In the genomic region with DNA sequence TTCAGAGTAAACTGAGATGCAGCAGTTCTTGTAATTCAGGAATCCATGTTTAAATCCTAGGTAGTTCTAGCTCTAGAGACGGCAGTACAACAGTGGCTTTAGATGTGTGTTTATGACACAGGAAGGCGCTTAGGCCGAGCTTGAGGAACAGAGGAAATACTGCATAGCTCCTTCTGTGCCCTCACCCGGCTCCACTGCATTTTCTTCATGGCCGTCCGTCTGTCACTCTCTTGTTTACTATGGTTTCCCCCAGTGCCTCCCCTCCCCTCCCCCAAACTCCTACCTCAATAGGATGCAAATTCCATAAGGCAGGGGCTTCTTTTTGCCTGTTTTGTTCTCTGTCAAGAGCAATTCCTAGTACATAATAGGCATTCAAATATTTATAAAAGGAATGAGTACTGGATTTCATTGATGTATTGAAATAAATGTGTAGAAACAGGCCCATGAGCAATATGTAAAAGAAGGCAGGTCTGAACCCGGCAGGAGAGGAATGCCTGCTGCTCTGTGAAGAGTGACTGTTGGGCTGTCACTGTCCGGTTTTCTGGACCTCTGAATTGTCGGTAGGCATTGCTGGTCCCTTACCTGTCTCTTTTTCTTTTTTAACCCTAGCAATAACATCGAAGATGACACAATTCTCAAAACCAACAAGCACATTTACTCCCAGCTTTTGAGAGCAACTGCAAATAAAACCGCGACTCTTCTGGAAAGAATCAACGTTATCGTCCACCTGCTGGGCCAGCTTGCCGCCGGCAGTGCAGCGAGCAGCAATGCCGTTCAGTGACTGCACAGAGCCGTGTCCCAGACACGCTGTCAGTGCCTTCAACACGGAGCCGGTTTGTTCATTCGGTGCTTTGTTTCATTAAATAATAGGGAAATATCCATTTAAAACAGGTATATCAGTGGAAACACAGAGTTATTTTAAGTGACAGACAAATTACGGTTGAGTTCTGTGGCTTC, we compare ENCODE assay signal across 1 cellular context.
TF ChIP-seq lines count a peak whose summit lies in the region.

No MANE protein-coding gene starts in this region.

TF ChIP-seq in WTC11, 78 proteins besides CTCF, POLR2A, EP300 and RAD21:
- TF ChIP-seq, protein P1, sequence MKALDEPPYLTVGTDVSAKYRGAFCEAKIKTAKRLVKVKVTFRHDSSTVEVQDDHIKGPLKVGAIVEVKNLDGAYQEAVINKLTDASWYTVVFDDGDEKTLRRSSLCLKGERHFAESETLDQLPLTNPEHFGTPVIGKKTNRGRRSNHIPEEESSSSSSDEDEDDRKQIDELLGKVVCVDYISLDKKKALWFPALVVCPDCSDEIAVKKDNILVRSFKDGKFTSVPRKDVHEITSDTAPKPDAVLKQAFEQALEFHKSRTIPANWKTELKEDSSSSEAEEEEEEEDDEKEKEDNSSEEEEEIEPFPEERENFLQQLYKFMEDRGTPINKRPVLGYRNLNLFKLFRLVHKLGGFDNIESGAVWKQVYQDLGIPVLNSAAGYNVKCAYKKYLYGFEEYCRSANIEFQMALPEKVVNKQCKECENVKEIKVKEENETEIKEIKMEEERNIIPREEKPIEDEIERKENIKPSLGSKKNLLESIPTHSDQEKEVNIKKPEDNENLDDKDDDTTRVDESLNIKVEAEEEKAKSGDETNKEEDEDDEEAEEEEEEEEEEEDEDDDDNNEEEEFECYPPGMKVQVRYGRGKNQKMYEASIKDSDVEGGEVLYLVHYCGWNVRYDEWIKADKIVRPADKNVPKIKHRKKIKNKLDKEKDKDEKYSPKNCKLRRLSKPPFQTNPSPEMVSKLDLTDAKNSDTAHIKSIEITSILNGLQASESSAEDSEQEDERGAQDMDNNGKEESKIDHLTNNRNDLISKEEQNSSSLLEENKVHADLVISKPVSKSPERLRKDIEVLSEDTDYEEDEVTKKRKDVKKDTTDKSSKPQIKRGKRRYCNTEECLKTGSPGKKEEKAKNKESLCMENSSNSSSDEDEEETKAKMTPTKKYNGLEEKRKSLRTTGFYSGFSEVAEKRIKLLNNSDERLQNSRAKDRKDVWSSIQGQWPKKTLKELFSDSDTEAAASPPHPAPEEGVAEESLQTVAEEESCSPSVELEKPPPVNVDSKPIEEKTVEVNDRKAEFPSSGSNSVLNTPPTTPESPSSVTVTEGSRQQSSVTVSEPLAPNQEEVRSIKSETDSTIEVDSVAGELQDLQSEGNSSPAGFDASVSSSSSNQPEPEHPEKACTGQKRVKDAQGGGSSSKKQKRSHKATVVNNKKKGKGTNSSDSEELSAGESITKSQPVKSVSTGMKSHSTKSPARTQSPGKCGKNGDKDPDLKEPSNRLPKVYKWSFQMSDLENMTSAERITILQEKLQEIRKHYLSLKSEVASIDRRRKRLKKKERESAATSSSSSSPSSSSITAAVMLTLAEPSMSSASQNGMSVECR (CRISPR knock-in tag; IDR thresholded peaks at IDR 0.05; ENCODE audit: borderline replicate concordance), result no peak
- TF ChIP-seq OVOL2 (CRISPR knock-in tag; IDR thresholded peaks at IDR 0.05; ENCODE audit: borderline replicate concordance) (no peak), CBFB (CRISPR knock-in tag; IDR thresholded peaks at IDR 0.05; ENCODE audit: low read depth) (no peak), IRF2 (CRISPR knock-in tag; IDR thresholded peaks at IDR 0.05; ENCODE audit: borderline replicate concordance, low read depth) (no peak), NR3C1 (CRISPR knock-in tag; conservative IDR thresholded peaks at IDR 0.05; ENCODE audit: low read depth) (no peak), FOXJ3 (CRISPR knock-in tag; IDR thresholded peaks at IDR 0.05; ENCODE audit: borderline replicate concordance) (no peak)
- TF ChIP-seq, protein P2, sequence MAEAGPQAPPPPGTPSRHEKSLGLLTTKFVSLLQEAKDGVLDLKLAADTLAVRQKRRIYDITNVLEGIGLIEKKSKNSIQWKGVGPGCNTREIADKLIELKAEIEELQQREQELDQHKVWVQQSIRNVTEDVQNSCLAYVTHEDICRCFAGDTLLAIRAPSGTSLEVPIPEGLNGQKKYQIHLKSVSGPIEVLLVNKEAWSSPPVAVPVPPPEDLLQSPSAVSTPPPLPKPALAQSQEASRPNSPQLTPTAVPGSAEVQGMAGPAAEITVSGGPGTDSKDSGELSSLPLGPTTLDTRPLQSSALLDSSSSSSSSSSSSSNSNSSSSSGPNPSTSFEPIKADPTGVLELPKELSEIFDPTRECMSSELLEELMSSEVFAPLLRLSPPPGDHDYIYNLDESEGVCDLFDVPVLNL (CRISPR knock-in tag; IDR thresholded peaks at IDR 0.05; ENCODE audit: borderline replicate concordance, low read depth), result no peak
- TF ChIP-seq, protein P3, sequence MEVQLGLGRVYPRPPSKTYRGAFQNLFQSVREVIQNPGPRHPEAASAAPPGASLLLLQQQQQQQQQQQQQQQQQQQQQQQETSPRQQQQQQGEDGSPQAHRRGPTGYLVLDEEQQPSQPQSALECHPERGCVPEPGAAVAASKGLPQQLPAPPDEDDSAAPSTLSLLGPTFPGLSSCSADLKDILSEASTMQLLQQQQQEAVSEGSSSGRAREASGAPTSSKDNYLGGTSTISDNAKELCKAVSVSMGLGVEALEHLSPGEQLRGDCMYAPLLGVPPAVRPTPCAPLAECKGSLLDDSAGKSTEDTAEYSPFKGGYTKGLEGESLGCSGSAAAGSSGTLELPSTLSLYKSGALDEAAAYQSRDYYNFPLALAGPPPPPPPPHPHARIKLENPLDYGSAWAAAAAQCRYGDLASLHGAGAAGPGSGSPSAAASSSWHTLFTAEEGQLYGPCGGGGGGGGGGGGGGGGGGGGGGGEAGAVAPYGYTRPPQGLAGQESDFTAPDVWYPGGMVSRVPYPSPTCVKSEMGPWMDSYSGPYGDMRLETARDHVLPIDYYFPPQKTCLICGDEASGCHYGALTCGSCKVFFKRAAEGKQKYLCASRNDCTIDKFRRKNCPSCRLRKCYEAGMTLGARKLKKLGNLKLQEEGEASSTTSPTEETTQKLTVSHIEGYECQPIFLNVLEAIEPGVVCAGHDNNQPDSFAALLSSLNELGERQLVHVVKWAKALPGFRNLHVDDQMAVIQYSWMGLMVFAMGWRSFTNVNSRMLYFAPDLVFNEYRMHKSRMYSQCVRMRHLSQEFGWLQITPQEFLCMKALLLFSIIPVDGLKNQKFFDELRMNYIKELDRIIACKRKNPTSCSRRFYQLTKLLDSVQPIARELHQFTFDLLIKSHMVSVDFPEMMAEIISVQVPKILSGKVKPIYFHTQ (CRISPR knock-in tag; IDR thresholded peaks at IDR 0.05), result no peak
- TF ChIP-seq, protein P4, sequence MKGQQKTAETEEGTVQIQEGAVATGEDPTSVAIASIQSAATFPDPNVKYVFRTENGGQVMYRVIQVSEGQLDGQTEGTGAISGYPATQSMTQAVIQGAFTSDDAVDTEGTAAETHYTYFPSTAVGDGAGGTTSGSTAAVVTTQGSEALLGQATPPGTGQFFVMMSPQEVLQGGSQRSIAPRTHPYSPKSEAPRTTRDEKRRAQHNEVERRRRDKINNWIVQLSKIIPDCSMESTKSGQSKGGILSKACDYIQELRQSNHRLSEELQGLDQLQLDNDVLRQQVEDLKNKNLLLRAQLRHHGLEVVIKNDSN (CRISPR knock-in tag; IDR thresholded peaks at IDR 0.05), result no peak
- TF ChIP-seq, protein P5, sequence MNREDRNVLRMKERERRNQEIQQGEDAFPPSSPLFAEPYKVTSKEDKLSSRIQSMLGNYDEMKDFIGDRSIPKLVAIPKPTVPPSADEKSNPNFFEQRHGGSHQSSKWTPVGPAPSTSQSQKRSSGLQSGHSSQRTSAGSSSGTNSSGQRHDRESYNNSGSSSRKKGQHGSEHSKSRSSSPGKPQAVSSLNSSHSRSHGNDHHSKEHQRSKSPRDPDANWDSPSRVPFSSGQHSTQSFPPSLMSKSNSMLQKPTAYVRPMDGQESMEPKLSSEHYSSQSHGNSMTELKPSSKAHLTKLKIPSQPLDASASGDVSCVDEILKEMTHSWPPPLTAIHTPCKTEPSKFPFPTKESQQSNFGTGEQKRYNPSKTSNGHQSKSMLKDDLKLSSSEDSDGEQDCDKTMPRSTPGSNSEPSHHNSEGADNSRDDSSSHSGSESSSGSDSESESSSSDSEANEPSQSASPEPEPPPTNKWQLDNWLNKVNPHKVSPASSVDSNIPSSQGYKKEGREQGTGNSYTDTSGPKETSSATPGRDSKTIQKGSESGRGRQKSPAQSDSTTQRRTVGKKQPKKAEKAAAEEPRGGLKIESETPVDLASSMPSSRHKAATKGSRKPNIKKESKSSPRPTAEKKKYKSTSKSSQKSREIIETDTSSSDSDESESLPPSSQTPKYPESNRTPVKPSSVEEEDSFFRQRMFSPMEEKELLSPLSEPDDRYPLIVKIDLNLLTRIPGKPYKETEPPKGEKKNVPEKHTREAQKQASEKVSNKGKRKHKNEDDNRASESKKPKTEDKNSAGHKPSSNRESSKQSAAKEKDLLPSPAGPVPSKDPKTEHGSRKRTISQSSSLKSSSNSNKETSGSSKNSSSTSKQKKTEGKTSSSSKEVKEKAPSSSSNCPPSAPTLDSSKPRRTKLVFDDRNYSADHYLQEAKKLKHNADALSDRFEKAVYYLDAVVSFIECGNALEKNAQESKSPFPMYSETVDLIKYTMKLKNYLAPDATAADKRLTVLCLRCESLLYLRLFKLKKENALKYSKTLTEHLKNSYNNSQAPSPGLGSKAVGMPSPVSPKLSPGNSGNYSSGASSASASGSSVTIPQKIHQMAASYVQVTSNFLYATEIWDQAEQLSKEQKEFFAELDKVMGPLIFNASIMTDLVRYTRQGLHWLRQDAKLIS (CRISPR knock-in tag; IDR thresholded peaks at IDR 0.05; ENCODE audit: borderline replicate concordance), result no peak
